In genomic region chr14:104745431-104745830, GRCh38 we compare ENCODE assay signal across 23 cellular contexts.
"Had no signal": no experiment of that assay in that cellular context is flagged by ENCODE, and none has a peak within 500 bp of the region (broad histone marks: within the 10 kb centered on the region; RNA-seq: fewer than 3 reads in every experiment).

No MANE protein-coding gene starts in this region.

- H3K4me1 Mint-ChIP-seq: activated naive CD4-positive, alpha-beta T cell treated with anti-CD3 and anti-CD28 coated beads, Interleukin-2, amount 10 ng/mL, durations not matched to agents 7 days and 5 days had no signal

- DNase-seq: activated effector memory CD4-positive, alpha-beta T cell treated with Interleukin-2 at 50 U/mL for 16 hours; activated naive CD4-positive, alpha-beta T cell treated with anti-CD3 and anti-CD28 coated beads, Interleukin-2, amount 10 ng/mL, durations not matched to agents 7 days and 5 days; activated T-cell treated with anti-CD3 and anti-CD28 coated beads, Interleukin-2, amount 50 U/mL, for 24 hours; anterior cingulate cortex; brain microvascular endothelial cell; cortex of kidney; erythroblast; heart right ventricle; immature natural killer cell; lower lobe of right lung; stimulated activated CD4-positive, alpha-beta T cell treated with anti-CD3 and anti-CD28 coated beads, Interleukin-2, amount 100 ng/mL, for 48 hours; stomach; SW 1271; upper lobe of left lung had no signal

- H3K27ac Mint-ChIP-seq: activated CD4-positive, alpha-beta memory T cell treated with anti-CD3 and anti-CD28 coated beads, Interleukin-2, amount 10 ng/mL, durations not matched to agents 7 days and 5 days; activated CD4-positive, alpha-beta T cell treated with anti-CD3 and anti-CD28 coated beads for 36 hours; activated naive CD4-positive, alpha-beta T cell treated with anti-CD3 and anti-CD28 coated beads, Interleukin-2, amount 10 ng/mL, durations not matched to agents 7 days and 5 days; activated naive CD8-positive, alpha-beta T cell treated with anti-CD3 and anti-CD28 coated beads, Interleukin-2, amount 50 U/mL, for 24 hours; immature natural killer cell; naive thymus-derived CD8-positive, alpha-beta T cell; WTC11 had no signal

- H3K27me3 ChIP-seq: brain microvascular endothelial cell, gastroesophageal sphincter, heart right ventricle, neutrophil, stomach, upper lobe of left lung had no signal

- H3K4me3 ChIP-seq: gastroesophageal sphincter, heart right ventricle, lower lobe of right lung, skin epidermis, stomach, upper lobe of left lung had no signal

- H3K4me3 Mint-ChIP-seq: activated CD4-positive, alpha-beta memory T cell treated with anti-CD3 and anti-CD28 coated beads, Interleukin-2, amount 10 ng/mL, durations not matched to agents 7 days and 5 days; activated CD4-positive, alpha-beta T cell treated with anti-CD3 and anti-CD28 coated beads for 36 hours; activated naive CD4-positive, alpha-beta T cell treated with anti-CD3 and anti-CD28 coated beads, Interleukin-2, amount 10 ng/mL, durations not matched to agents 7 days and 5 days; activated naive CD8-positive, alpha-beta T cell treated with anti-CD3 and anti-CD28 coated beads, Interleukin-2, amount 50 U/mL, for 24 hours; activated T-cell treated with anti-CD3 and anti-CD28 coated beads, Interleukin-2, amount 50 U/mL, for 24 hours; central memory CD8-positive, alpha-beta T cell; immature natural killer cell; naive thymus-derived CD8-positive, alpha-beta T cell; WTC11 had no signal

- H3K27ac ChIP-seq: brain microvascular endothelial cell, neutrophil had no signal

- H3K27me3 Mint-ChIP-seq: activated CD4-positive, alpha-beta memory T cell treated with anti-CD3 and anti-CD28 coated beads, Interleukin-2, amount 10 ng/mL, durations not matched to agents 7 days and 5 days; activated CD4-positive, alpha-beta T cell treated with anti-CD3 and anti-CD28 coated beads for 36 hours; activated naive CD8-positive, alpha-beta T cell treated with anti-CD3 and anti-CD28 coated beads, Interleukin-2, amount 50 U/mL, for 24 hours; activated T-cell treated with anti-CD3 and anti-CD28 coated beads, Interleukin-2, amount 50 U/mL, for 24 hours; central memory CD8-positive, alpha-beta T cell; naive thymus-derived CD8-positive, alpha-beta T cell had no signal

- H3K36me3 Mint-ChIP-seq: activated naive CD4-positive, alpha-beta T cell treated with anti-CD3 and anti-CD28 coated beads, Interleukin-2, amount 10 ng/mL, durations not matched to agents 7 days and 5 days; immature natural killer cell; naive thymus-derived CD8-positive, alpha-beta T cell had no signal

- H3K9me3 Mint-ChIP-seq: activated CD4-positive, alpha-beta memory T cell treated with anti-CD3 and anti-CD28 coated beads, Interleukin-2, amount 10 ng/mL, durations not matched to agents 7 days and 5 days; activated naive CD4-positive, alpha-beta T cell treated with anti-CD3 and anti-CD28 coated beads, Interleukin-2, amount 10 ng/mL, durations not matched to agents 7 days and 5 days; activated naive CD8-positive, alpha-beta T cell treated with anti-CD3 and anti-CD28 coated beads, Interleukin-2, amount 50 U/mL, for 24 hours; activated T-cell treated with anti-CD3 and anti-CD28 coated beads, Interleukin-2, amount 50 U/mL, for 24 hours; central memory CD8-positive, alpha-beta T cell; immature natural killer cell; naive thymus-derived CD8-positive, alpha-beta T cell had no signal

- H3K9me3 ChIP-seq: gastroesophageal sphincter, heart right ventricle, lower lobe of right lung, neutrophil, stomach, upper lobe of left lung had no signal

- H3K36me3 ChIP-seq: brain microvascular endothelial cell, lower lobe of right lung, neutrophil had no signal

- ATAC-seq: gastroesophageal sphincter; heart right ventricle; lower lobe of right lung; naive thymus-derived CD8-positive, alpha-beta T cell; WTC11 had no signal

- H3K4me1 ChIP-seq: lower lobe of right lung had no signal
